8 cellular contexts compared by ENCODE assay signal in the genomic region with DNA sequence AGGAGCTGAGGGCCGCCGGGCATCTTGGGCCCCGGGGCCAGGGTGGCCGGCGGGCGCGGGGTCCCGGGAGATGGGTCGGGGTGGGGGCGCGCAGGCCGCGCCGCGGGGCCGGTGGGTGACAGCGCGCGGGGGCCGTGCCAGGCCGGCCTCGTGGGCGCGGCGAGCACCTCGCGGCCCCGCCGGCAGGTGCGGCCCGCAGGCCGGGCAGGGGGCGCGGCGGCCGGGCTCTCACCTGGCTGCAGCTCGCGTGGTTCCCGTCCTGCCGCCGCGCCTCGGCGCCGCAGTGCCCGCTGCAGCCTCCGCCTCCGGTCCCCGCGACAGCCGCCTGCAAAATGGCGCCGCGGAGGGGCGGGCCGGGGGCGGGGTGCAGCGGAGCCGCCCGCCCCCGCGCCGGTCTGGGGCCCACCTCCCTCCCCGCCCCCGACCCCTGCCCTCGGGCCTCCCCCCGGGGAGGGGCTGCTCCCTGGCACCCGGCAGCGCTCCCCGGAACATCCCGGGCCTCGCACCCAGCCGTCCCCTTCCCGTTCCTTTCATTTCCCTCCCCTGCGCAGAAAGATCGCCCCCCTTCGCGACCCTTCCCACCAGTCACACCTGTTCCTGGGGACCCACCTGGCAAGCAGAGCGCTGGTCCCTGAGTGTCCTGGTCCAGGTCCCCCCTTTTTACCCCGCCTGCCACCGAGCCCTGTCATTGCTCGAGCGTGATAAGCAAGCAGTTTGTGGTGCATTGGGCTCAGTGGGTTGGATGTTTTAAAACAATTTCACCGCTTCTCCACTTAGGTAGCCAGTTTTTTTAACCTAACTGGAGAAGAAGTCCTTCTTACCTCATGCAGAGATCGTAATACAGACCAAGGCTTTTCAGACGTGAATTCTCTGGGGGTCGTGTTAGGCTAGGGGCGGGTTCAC. TPM values are rescaled to one million over a fixed set of nuclear protein-coding genes. Genes with fewer than 3 reads are reported as not detected.
A peak's percentile ranks its signal among the peaks of the same experiment; 100 is the strongest.
DNase-seq lines count a peak whose midpoint lies in the region; ATAC-seq and TF ChIP-seq lines count a peak whose summit lies in the region.

A gene (minus strand): TSS at position 337 of the 903 bp plus-strand sequence. CDS start 68,948 bp downstream, outside the sequence.

- peak within 1 kb of the TSS; percentile 44 for H3K9ac ChIP-seq in HUES6 (ENCODE audit: low read length)
- H3K9ac ChIP-seq in iPS-20b (ENCODE audit: low read depth, low read length) = peak within 1 kb of the TSS; percentile 65; the same call in 1 of the 2 replicates
- H3K9ac ChIP-seq in skeletal muscle tissue (ENCODE audit: low read depth in 1 of 3, low read length in 3 of 3) = peak within 1 kb of the TSS; percentile 64 to 83 (median 77)

- H3K9me3 ChIP-seq in HUES6 (ENCODE audit: control insufficient read depth, insufficient read depth, low read depth, low read length) = no peaks in the 10 kb centered on the region
- H3K9me3 ChIP-seq in body of pancreas = no peaks in the 10 kb centered on the region
- no peaks in the 10 kb centered on the region for H3K9me3 ChIP-seq in iPS-20b (ENCODE audit: insufficient read depth, low read depth, low read length)
- H3K9me3 ChIP-seq in skeletal muscle tissue (ENCODE audit: control insufficient read depth in 3 of 3, low read length in 3 of 3) = no peaks in the 10 kb centered on the region

- H3K27me3 ChIP-seq in HUES6 (ENCODE audit: control insufficient read depth, insufficient read depth, low read length) (peaks cover 15% of the 10 kb centered on the region), body of pancreas (no peaks in the 10 kb centered on the region), iPS-20b (ENCODE audit: insufficient read depth, low read length) (peaks cover 27% of the 10 kb centered on the region), skeletal muscle tissue (ENCODE audit: control insufficient read depth in 3 of 3, insufficient read depth in 3 of 3, low read length in 3 of 3) (no peaks in the 10 kb centered on the region)

- DNase-seq in DMS153 treated with DMSO at 0.1 percent for 48 hours (lab: John Stamatoyannopoulos, UW; ENCODE audit: unreplicated experiment) = peak; percentile 7
- no peak for DNase-seq in DMS153 (lab: John Stamatoyannopoulos, UW)
- peak; percentile 54 for DNase-seq in T-helper 22 cell (ENCODE audit: low read depth)
- peak; percentile 35 to 59 (median 41) for DNase-seq in body of pancreas

- peak; percentile 78 for ATAC-seq in body of pancreas
- no peak for ATAC-seq in GM18520 (IDR thresholded peaks at IDR 0.05; ENCODE audit: unreplicated experiment)

- H3K27ac ChIP-seq in HUES6 (ENCODE audit: low read depth, low read length) (no peak within 1 kb of the TSS), body of pancreas (peak within 1 kb of the TSS in 3 of 4 donors; percentile 38 to 55 (median 49)), iPS-20b (ENCODE audit: low read length) (no peak within 1 kb of the TSS), skeletal muscle tissue (ENCODE audit: low read depth, low read length) (no peak within 1 kb of the TSS)

- no peak for TF ChIP-seq POLR2A in body of pancreas (IDR thresholded peaks at IDR 0.05)

- H3K4me1 ChIP-seq in HUES6 (ENCODE audit: control insufficient read depth, insufficient read depth, low read length) (peaks cover 9% of the 10 kb centered on the region), body of pancreas (peaks cover 15% of the 10 kb centered on the region), iPS-20b (ENCODE audit: insufficient read depth, low read length) (peaks cover 9% of the 10 kb centered on the region), skeletal muscle tissue (ENCODE audit: control insufficient read depth in 3 of 3, insufficient read depth in 3 of 3, low read length in 3 of 3) (peaks cover 7 to 13% (median 11%) of the 10 kb centered on the region in 3 donors)

- intact Hi-C loops in body of pancreas (cut with DNase I) = no loop called here

- 3% methylated on average over 16 to 24 of the region's 88 CpGs for whole genome bisulfite sequencing in body of pancreas, 2 donors

- no peak for TF ChIP-seq CTCF in body of pancreas (IDR thresholded peaks at IDR 0.05)

- H3K4me3 ChIP-seq in HUES6 (ENCODE audit: low read depth, low read length) (peak within 1 kb of the TSS; percentile 65), body of pancreas (peak within 1 kb of the TSS; percentile 80 to 87), iPS-20b (ENCODE audit: low read length) (peak within 1 kb of the TSS; percentile 91), skeletal muscle tissue (ENCODE audit: low read length in 3 of 3) (peak within 1 kb of the TSS; percentile 77 to 85 (median 82))

- no peaks in the 10 kb centered on the region for H3K36me3 ChIP-seq in HUES6 (ENCODE audit: control insufficient read depth, insufficient read depth, low read length)
- no peaks in the 10 kb centered on the region for H3K36me3 ChIP-seq in body of pancreas (replicated peaks in 1 of 2; ENCODE audit: insufficient read depth in 1 of 2, low read depth in 2 of 2)
- no peaks in the 10 kb centered on the region for H3K36me3 ChIP-seq in iPS-20b (ENCODE audit: insufficient read depth, low read depth, low read length)
- no peaks in the 10 kb centered on the region for H3K36me3 ChIP-seq in skeletal muscle tissue (ENCODE audit: control insufficient read depth in 3 of 3, insufficient read depth in 3 of 3, low read length in 3 of 3)

RNA-seq across cellular contexts. Expression of the gene that starts here (rescaled TPM):
- total RNA-seq in body of pancreas = 10 to 100 TPM; 12.2 TPM
- total RNA-seq in skeletal muscle tissue = 8.4 TPM

Comparison
In these comparisons a context has a peak if more than half of its experiments do, and no peak if none do; other contexts are left out.
1. H3K27ac ChIP-seq: peak in body of pancreas (3 of 4); none in HUES6 (single experiment), iPS-20b (single experiment) and skeletal muscle tissue (single experiment).
2. Peak in every context shown above with its lines, with median percentiles within 50 percentile points of each other: H3K4me3 ChIP-seq and H3K9ac ChIP-seq.